ENCODE assay signal across 8 cellular contexts in genomic region chr10:47705698-47706414, GRCh38. TPM values are rescaled to one million over a fixed set of nuclear protein-coding genes. Genes with fewer than 3 reads are reported as not detected.
DNase-seq lines count a peak whose midpoint lies in the region; ATAC-seq, FAIRE-seq and TF ChIP-seq lines count a peak whose summit lies in the region.
"Not testable (repeated sequence)": the region's sequence is repeated elsewhere in the genome, so short reads cannot be mapped to it uniquely, and the experiment has no call there.

No MANE protein-coding gene starts in this region.

- peak overlapping the region; percentile 51; the same call in 2 of the 3 replicates for H3K4me2 ChIP-seq in A549

- H3K36me3 ChIP-seq in endodermal cell (ENCODE audit: control insufficient read depth, insufficient read depth, low read length) = not testable (repeated sequence)

- H3K36me3 Mint-ChIP-seq in endodermal cell (ENCODE audit: low read depth) = not testable (repeated sequence)

- not testable (repeated sequence) for H3K9me3 Mint-ChIP-seq in endodermal cell

- POLR2A ChIA-PET in A549 (lab: Yijun Ruan, JAX) = not testable (repeated sequence)

- not testable (repeated sequence) for H3K27me3 Mint-ChIP-seq in endodermal cell (ENCODE audit: insufficient read depth)

- peak overlapping the region; percentile 73 to 79 for H3K27ac ChIP-seq in A549
- not testable (repeated sequence) for H3K27ac ChIP-seq in endodermal cell (ENCODE audit: low read depth, low read length)

- not testable (repeated sequence) for H3K9me3 ChIP-seq in A549; endodermal cell (ENCODE audit: control insufficient read depth, low read length)

- DNase-seq in A549 (ENCODE audit: low read depth in 1 of 2, low spot score in 1 of 2); endodermal cell: not testable (repeated sequence)
- DNase-seq in RCC 7860 (ENCODE audit: low spot score) (peak; percentile 3), medulla oblongata (ENCODE audit: extremely low spot score) (peak; percentile 5)
- peak; percentile 77 for DNase-seq in activated T-cell treated with anti-CD3 and anti-CD28 coated beads, Interleukin-2, amount 50 U/mL, for 1 hour
- peak; percentile 58 for DNase-seq in stimulated activated CD4-positive, alpha-beta T cell treated with anti-CD3 and anti-CD28 coated beads, Interleukin-2, amount 100 ng/mL, for 4 hours (ENCODE audit: low read depth)

- CTCF ChIA-PET in A549 (lab: Yijun Ruan, JAX) = not testable (repeated sequence)

- peak overlapping the region; percentile 45 for H3K4me3 ChIP-seq in A549
- not testable (repeated sequence) for H3K4me3 ChIP-seq in endodermal cell (ENCODE audit: low read length)

- H3K4me1 ChIP-seq in A549; endodermal cell (ENCODE audit: control insufficient read depth, insufficient read depth, low read length): not testable (repeated sequence)

- not testable (repeated sequence) for H3K27me3 ChIP-seq in endodermal cell (ENCODE audit: control insufficient read depth, insufficient read depth, low read length, poor library complexity, severe bottlenecking)

- FAIRE-seq in A549 (lab: Jason Lieb, UNC); RCC 7860 (lab: Jason Lieb, UNC): not testable (repeated sequence)

- H3K9ac ChIP-seq in endodermal cell (ENCODE audit: extremely low read depth, low read length, poor library complexity, severe bottlenecking) = not testable (repeated sequence)

- ATAC-seq in A549 (peak; percentile 98), GM19395 (IDR thresholded peaks at IDR 0.05; ENCODE audit: unreplicated experiment) (peak; percentile 94), HG03039 (IDR thresholded peaks at IDR 0.05; ENCODE audit: unreplicated experiment) (peak; percentile 90)

- not testable (repeated sequence) for TF ChIP-seq CTCF in A549 (IDR thresholded peaks at IDR 0.05); endodermal cell (conservative IDR thresholded peaks at IDR 0.05)

- TF ChIP-seq EP300 in A549 (IDR thresholded peaks at IDR 0.05) = not testable (repeated sequence)

- H3K4me1 Mint-ChIP-seq in endodermal cell = not testable (repeated sequence)

- not testable (repeated sequence) for TF ChIP-seq RAD21 in A549 (conservative IDR thresholded peaks at IDR 0.05 in 1 of 2, IDR thresholded peaks at IDR 0.05 in 1 of 2)

- peak overlapping the region; percentile 44 for H3K4me3 Mint-ChIP-seq in endodermal cell

- H3K27ac Mint-ChIP-seq in endodermal cell = not testable (repeated sequence)

- not testable (repeated sequence) for TF ChIP-seq POLR2A in A549 (IDR thresholded peaks at IDR 0.05; ENCODE audit: low read length)

- 0% methylated on average over 7 of the region's 66 CpGs for WGBS in A549 (ENCODE audit: missing lambda C conversion rate)
- WGBS in endodermal cell (ENCODE audit: insufficient coverage in 1 of 2, insufficient read length in 1 of 2), 2 experiments = no CpG with 5 or more reads among the region's 66 CpGs

TF ChIP-seq in A549, 52 proteins besides CTCF, POLR2A, EP300 and RAD21:
- TF ChIP-seq USF2 (IDR thresholded peaks at IDR 0.05) = 0 out of 2 replicates have a peak, but pooled peaks have one; percentile 30

RNA-seq across cellular contexts. Expression of gene SYT15B, which starts 57.5 kb away (rescaled TPM):
- polyA plus RNA-seq in A549 (2011; rRNA removed) = 2.0 and 2.7 TPM in 2 replicates
- 5.6 and 6.8 TPM in 2 replicates for polyA plus RNA-seq in A549 (2012; cell fraction: cytosol; rRNA removed)
- 6.7 and 8.6 TPM in 2 replicates for polyA plus RNA-seq in A549 (2012; cell fraction: nucleus; rRNA removed)
- 1.9 to 2.1 TPM (median 2.0 TPM) in 3 replicates for polyA plus RNA-seq in A549 (2017; fragmentation: RNase III; extraction: RNeasy Plus Mini Kit Qiagen cat#74134 plus additional on column Dnase treatment)
- polyA minus RNA-seq in A549 (2011; rRNA and poly(A)+ RNA removed) = 1.6 and 3.3 TPM in 2 replicates
- under 1 TPM; 0.26 to 0.33 TPM for total RNA-seq in endodermal cell
- polyA plus RNA-seq in endodermal cell (2013, experiment 1 of 2) = 0.11 TPM
- polyA plus RNA-seq in endodermal cell (2013, experiment 2 of 2) = 0.12 TPM
